In the genomic region with DNA sequence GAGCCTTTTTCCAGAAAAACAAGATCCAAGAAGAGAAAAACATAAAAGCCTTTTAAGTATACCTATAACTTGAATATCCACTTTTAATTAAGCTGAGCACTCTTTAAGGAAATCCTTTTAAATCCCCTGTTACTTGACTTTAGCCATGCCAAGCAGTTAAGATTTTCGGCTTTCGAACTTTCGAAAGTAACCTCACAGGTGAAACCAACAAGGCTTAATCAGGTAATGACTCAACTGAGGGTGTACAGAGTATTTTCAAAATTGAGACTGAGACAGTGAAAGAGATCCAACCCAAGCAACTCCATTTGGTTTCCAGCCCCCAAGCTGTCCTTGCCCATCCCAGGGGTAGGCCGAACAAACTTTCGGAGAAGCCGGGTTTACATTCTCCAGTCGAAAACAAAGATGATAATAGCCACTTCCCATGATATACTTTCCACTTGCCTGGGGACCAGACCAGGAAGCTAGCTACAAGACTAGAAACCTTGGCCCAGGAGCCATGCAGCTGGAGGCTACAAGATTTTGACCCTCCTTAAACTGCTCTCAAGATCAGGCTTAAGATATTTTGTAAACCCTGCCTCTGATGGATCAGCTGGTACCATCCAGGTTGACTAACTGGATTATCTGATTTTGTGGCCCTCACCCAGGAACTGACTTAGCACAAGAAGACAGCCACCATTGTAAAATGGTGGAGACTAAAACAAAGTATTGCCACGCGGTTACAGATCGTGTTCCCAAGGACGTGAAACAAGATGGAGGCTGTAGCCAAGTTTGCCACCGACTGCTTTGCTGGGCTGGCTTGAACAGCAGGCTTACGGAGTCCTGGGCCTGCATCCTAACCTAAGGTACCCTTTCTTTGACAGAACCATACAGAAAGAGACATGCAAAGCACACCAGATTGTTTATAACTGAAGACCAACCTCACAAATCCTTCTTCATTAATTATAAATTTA, we compare ENCODE assay signal across 18 cellular contexts.
"Had no signal": no experiment of that assay in that cellular context is flagged by ENCODE, and none has a peak within 500 bp of the region (broad histone marks: within the 10 kb centered on the region; RNA-seq: fewer than 3 reads in every experiment).

No MANE protein-coding gene starts in this region.

- H3K4me3 Mint-ChIP-seq: activated B cell treated with CpG ODN at 0.5 μM for 24 hours; activated CD4-positive, alpha-beta memory T cell treated with anti-CD3 and anti-CD28 coated beads for 36 hours; activated naive CD4-positive, alpha-beta T cell treated with anti-CD3 and anti-CD28 coated beads for 36 hours; activated naive CD8-positive, alpha-beta T cell treated with anti-CD3 and anti-CD28 coated beads, Interleukin-2, amount 50 U/mL, for 24 hours; activated T-cell treated with anti-CD3 and anti-CD28 coated beads, Interleukin-2, amount 50 U/mL, for 24 hours; memory B cell; naive thymus-derived CD8-positive, alpha-beta T cell; stimulated activated naive CD8-positive, alpha-beta T cell treated with anti-CD3 and anti-CD28 coated beads, Interleukin-15, Interleukin-2, amounts not matched to agents 100 ng/mL and 50 ng/mL, for 24 hours; T-helper 2 cell treated with Interferon-gamma antibody and Interleukin-4, amounts not matched to agents 5 μg/mL and 100 μg/mL, for 36 hours had no signal

- ATAC-seq: activated naive CD8-positive, alpha-beta T cell treated with anti-CD3 and anti-CD28 coated beads, Interleukin-2, amount 50 U/mL, for 24 hours; naive thymus-derived CD8-positive, alpha-beta T cell had no signal

- DNase-seq: activated B cell treated with CpG ODN at 0.5 μM for 24 hours; activated CD4-positive, alpha-beta memory T cell treated with anti-CD3 and anti-CD28 coated beads for 36 hours; activated CD4-positive, alpha-beta T cell treated with anti-CD3 and anti-CD28 coated beads for 4 hours; activated naive CD4-positive, alpha-beta T cell treated with anti-CD3 and anti-CD28 coated beads for 36 hours; activated naive CD8-positive, alpha-beta T cell treated with anti-CD3 and anti-CD28 coated beads, Interleukin-2, amount 50 U/mL, for 24 hours; activated T-cell treated with anti-CD3 and anti-CD28 coated beads, Interleukin-2, amount 50 U/mL, for 24 hours; aorta; brain microvascular endothelial cell; central memory CD4-positive, alpha-beta T cell; left ventricle myocardium superior; naive thymus-derived CD8-positive, alpha-beta T cell; sigmoid colon had no signal

- H3K27me3 Mint-ChIP-seq: activated B cell treated with CpG ODN at 0.5 μM for 24 hours; activated CD4-positive, alpha-beta memory T cell treated with anti-CD3 and anti-CD28 coated beads for 36 hours; activated naive CD8-positive, alpha-beta T cell treated with anti-CD3 and anti-CD28 coated beads, Interleukin-2, amount 50 U/mL, for 24 hours; activated T-cell treated with anti-CD3 and anti-CD28 coated beads, Interleukin-2, amount 50 U/mL, for 24 hours; memory B cell; naive thymus-derived CD8-positive, alpha-beta T cell; stimulated activated naive CD8-positive, alpha-beta T cell treated with anti-CD3 and anti-CD28 coated beads, Interleukin-15, Interleukin-2, amounts not matched to agents 100 ng/mL and 50 ng/mL, for 24 hours had no signal

- H3K27ac Mint-ChIP-seq: activated B cell treated with CpG ODN at 0.5 μM for 24 hours; activated CD4-positive, alpha-beta memory T cell treated with anti-CD3 and anti-CD28 coated beads for 36 hours; activated naive CD4-positive, alpha-beta T cell treated with anti-CD3 and anti-CD28 coated beads for 36 hours; activated naive CD8-positive, alpha-beta T cell treated with anti-CD3 and anti-CD28 coated beads, Interleukin-2, amount 50 U/mL, for 24 hours; activated T-cell treated with anti-CD3 and anti-CD28 coated beads, Interleukin-2, amount 50 U/mL, for 24 hours; memory B cell; stimulated activated naive CD8-positive, alpha-beta T cell treated with anti-CD3 and anti-CD28 coated beads, Interleukin-15, Interleukin-2, amounts not matched to agents 100 ng/mL and 50 ng/mL, for 24 hours; T-helper 2 cell treated with Interferon-gamma antibody and Interleukin-4, amounts not matched to agents 5 μg/mL and 100 μg/mL, for 36 hours had no signal

- H3K9me3 ChIP-seq: sigmoid colon, tibial nerve, vagina had no signal

- FAIRE-seq: colon had no signal
